In genomic region chr14:68564826-68565760, GRCh38 we compare ENCODE assay signal across 9 cellular contexts.
DNase-seq lines count a peak whose midpoint lies in the region; ATAC-seq and TF ChIP-seq lines count a peak whose summit lies in the region.
"Had no signal": no experiment of that assay in that cellular context is flagged by ENCODE, and none has a peak within 500 bp of the region (broad histone marks: within the 10 kb centered on the region; RNA-seq: fewer than 3 reads in every experiment).

No MANE protein-coding gene starts in this region.

- H3K36me3 Mint-ChIP-seq in GM23338 (ENCODE audit: low read depth): no peaks in the 10 kb centered on the region
- H3K36me3 Mint-ChIP-seq in activated CD4-positive, alpha-beta memory T cell treated with anti-CD3 and anti-CD28 coated beads for 36 hours: no peaks in the 10 kb centered on the region

- no peak overlapping the region for H3K9ac ChIP-seq in MM.1S (ENCODE audit: low read length)

- no peaks in the 10 kb centered on the region for H3K9me3 ChIP-seq in MM.1S (replicated peaks; ENCODE audit: insufficient read depth, low read length)

- DNase-seq in GM23338 (ENCODE audit: low spot score): peak; percentile 17
- peak; percentile 16 for DNase-seq in activated CD4-positive, alpha-beta memory T cell treated with anti-CD3 and anti-CD28 coated beads for 36 hours
- DNase-seq in fibroblast of villous mesenchyme (ENCODE audit: low read depth): peak; percentile 44
- DNase-seq in renal cortical epithelial cell (ENCODE audit: low read depth): peak; percentile 37
- no peak for DNase-seq in medulla oblongata (ENCODE audit: extremely low spot score)
- DNase-seq in NCI-H128 (lab: John Stamatoyannopoulos, UW; ENCODE audit: unreplicated experiment): no peak
- DNase-seq in MM.1S: no peak

- no peaks in the 10 kb centered on the region for H3F3A ChIP-seq in GM23338 (replicated peaks; ENCODE audit: low read depth)
- H3F3A ChIP-seq in MM.1S (ENCODE audit: insufficient read depth, low read length): no peaks in the 10 kb centered on the region

- H3K27me3 ChIP-seq in GM23338 (ENCODE audit: insufficient read depth) (no peaks in the 10 kb centered on the region), MM.1S (replicated peaks; ENCODE audit: insufficient read depth, low read length) (no peaks in the 10 kb centered on the region)

- no peak overlapping the region for H3K27ac Mint-ChIP-seq in GM23338
- H3K27ac Mint-ChIP-seq in activated CD4-positive, alpha-beta memory T cell treated with anti-CD3 and anti-CD28 coated beads for 36 hours: no peak overlapping the region
- H3K27ac Mint-ChIP-seq: memory B cell had no signal

- H2AFZ ChIP-seq in GM23338 (no peak overlapping the region), MM.1S (ENCODE audit: low read length) (no peak overlapping the region)

- H3K4me3 ChIP-seq in GM23338 (no peak overlapping the region), fibroblast of villous mesenchyme (ENCODE audit: low read depth, low read length) (no peak overlapping the region), MM.1S (ENCODE audit: low read length) (no peak overlapping the region)

- no peak overlapping the region for H3K4me3 Mint-ChIP-seq in GM23338
- H3K4me3 Mint-ChIP-seq in activated CD4-positive, alpha-beta memory T cell treated with anti-CD3 and anti-CD28 coated beads for 36 hours: no peak overlapping the region
- H3K4me3 Mint-ChIP-seq: memory B cell had no signal

- peaks cover 21% of the 10 kb centered on the region for H3K4me1 Mint-ChIP-seq in GM23338
- peaks cover 11% of the 10 kb centered on the region for H3K4me1 Mint-ChIP-seq in activated CD4-positive, alpha-beta memory T cell treated with anti-CD3 and anti-CD28 coated beads for 36 hours (ENCODE audit: low read depth)

- intact Hi-C loops in activated CD4-positive, alpha-beta memory T cell treated with anti-CD3 and anti-CD28 coated beads for 36 hours (cut with micrococcal nuclease): no loop called here

- H3K27me3 Mint-ChIP-seq in GM23338 (ENCODE audit: insufficient read depth, low read depth, poor library complexity): peaks cover 10% of the 10 kb centered on the region
- no peaks in the 10 kb centered on the region for H3K27me3 Mint-ChIP-seq in activated CD4-positive, alpha-beta memory T cell treated with anti-CD3 and anti-CD28 coated beads for 36 hours
- H3K27me3 Mint-ChIP-seq: memory B cell had no signal

- ATAC-seq in GM23338 (peak; percentile 19; the same call in 1 of the 3 replicates), GM19351 (IDR thresholded peaks at IDR 0.05; ENCODE audit: unreplicated experiment) (no peak)

- H3K4me2 ChIP-seq in GM23338: no peak overlapping the region
- H3K4me2 ChIP-seq in MM.1S (ENCODE audit: low read depth, low read length): no peak overlapping the region

- H3K79me2 ChIP-seq in GM23338 (replicated peaks; ENCODE audit: insufficient read depth) (no peaks in the 10 kb centered on the region), MM.1S (ENCODE audit: low read length) (no peaks in the 10 kb centered on the region)

- CTCF ChIA-PET in activated CD4-positive, alpha-beta memory T cell treated with anti-CD3 and anti-CD28 coated beads for 36 hours (lab: Charles Lee): interaction anchor here (0.6 to 0.7 kb wide), 3 partner anchors 9 to 260 kb away, joined by 3 read pairs; no protein-coding TSS in a partner anchor

- H3K9me2 ChIP-seq in GM23338 (ENCODE audit: insufficient read depth) (no peaks in the 10 kb centered on the region; the same call in 1 of the 2 replicates), MM.1S (replicated peaks; ENCODE audit: insufficient read depth, low read length) (no peaks in the 10 kb centered on the region)

- H3K36me3 ChIP-seq in GM23338 (ENCODE audit: insufficient read depth): no peaks in the 10 kb centered on the region
- no peaks in the 10 kb centered on the region for H3K36me3 ChIP-seq in MM.1S (replicated peaks; ENCODE audit: insufficient read depth, low read length)

- H3K9me3 Mint-ChIP-seq in GM23338: no peaks in the 10 kb centered on the region
- H3K9me3 Mint-ChIP-seq in activated CD4-positive, alpha-beta memory T cell treated with anti-CD3 and anti-CD28 coated beads for 36 hours: no peaks in the 10 kb centered on the region
- H3K9me3 Mint-ChIP-seq: memory B cell had no signal

- POLR2A ChIA-PET in activated CD4-positive, alpha-beta memory T cell treated with anti-CD3 and anti-CD28 coated beads for 36 hours (lab: Charles Lee): no interaction called here

- H4K20me1 ChIP-seq in GM23338 (replicated peaks; ENCODE audit: insufficient read depth): no peaks in the 10 kb centered on the region
- H4K20me1 ChIP-seq in MM.1S (ENCODE audit: insufficient read depth, low read length): no peaks in the 10 kb centered on the region

- no peak for TF ChIP-seq CTCF in GM23338 (conservative IDR thresholded peaks at IDR 0.05; ENCODE audit: low read depth in 2 of 2)
- no peak for TF ChIP-seq CTCF in fibroblast of villous mesenchyme (IDR thresholded peaks at IDR 0.05; ENCODE audit: insufficient read depth, low read depth, low read length)
- TF ChIP-seq CTCF in MM.1S (IDR thresholded peaks at IDR 0.05; ENCODE audit: low read length): no peak

- H3K27ac ChIP-seq in GM23338 (ENCODE audit: low read depth) (no peak overlapping the region), MM.1S (ENCODE audit: low read length) (no peak overlapping the region)

- H3K4me1 ChIP-seq in GM23338 (ENCODE audit: insufficient read depth) (peaks cover 10% of the 10 kb centered on the region; the same call in 1 of the 2 replicates), MM.1S (ENCODE audit: low read length) (no peaks in the 10 kb centered on the region)

TF ChIP-seq in GM23338, 12 proteins besides CTCF, POLR2A, EP300 and RAD21 (continues in another document):
- no peak for TF ChIP-seq EZH2 (IDR thresholded peaks at IDR 0.05; ENCODE audit: low read depth, unreplicated experiment)
- TF ChIP-seq CREB1 (CRISPR knock-in tag; IDR thresholded peaks at IDR 0.05; ENCODE audit: low read depth): no peak
- no peak for TF ChIP-seq ZNF331 (CRISPR knock-in tag; IDR thresholded peaks at IDR 0.05; ENCODE audit: low read depth)
- TF ChIP-seq POLR2AphosphoS5 (IDR thresholded peaks at IDR 0.05; ENCODE audit: low read depth): no peak
- no peak for TF ChIP-seq NANOG (IDR thresholded peaks at IDR 0.05; ENCODE audit: borderline replicate concordance)
- no peak for TF ChIP-seq ZNF114 (CRISPR knock-in tag; IDR thresholded peaks at IDR 0.05)
- no peak for TF ChIP-seq EZH2phosphoT487 (IDR thresholded peaks at IDR 0.05; ENCODE audit: unreplicated experiment)
- TF ChIP-seq, protein P1, sequence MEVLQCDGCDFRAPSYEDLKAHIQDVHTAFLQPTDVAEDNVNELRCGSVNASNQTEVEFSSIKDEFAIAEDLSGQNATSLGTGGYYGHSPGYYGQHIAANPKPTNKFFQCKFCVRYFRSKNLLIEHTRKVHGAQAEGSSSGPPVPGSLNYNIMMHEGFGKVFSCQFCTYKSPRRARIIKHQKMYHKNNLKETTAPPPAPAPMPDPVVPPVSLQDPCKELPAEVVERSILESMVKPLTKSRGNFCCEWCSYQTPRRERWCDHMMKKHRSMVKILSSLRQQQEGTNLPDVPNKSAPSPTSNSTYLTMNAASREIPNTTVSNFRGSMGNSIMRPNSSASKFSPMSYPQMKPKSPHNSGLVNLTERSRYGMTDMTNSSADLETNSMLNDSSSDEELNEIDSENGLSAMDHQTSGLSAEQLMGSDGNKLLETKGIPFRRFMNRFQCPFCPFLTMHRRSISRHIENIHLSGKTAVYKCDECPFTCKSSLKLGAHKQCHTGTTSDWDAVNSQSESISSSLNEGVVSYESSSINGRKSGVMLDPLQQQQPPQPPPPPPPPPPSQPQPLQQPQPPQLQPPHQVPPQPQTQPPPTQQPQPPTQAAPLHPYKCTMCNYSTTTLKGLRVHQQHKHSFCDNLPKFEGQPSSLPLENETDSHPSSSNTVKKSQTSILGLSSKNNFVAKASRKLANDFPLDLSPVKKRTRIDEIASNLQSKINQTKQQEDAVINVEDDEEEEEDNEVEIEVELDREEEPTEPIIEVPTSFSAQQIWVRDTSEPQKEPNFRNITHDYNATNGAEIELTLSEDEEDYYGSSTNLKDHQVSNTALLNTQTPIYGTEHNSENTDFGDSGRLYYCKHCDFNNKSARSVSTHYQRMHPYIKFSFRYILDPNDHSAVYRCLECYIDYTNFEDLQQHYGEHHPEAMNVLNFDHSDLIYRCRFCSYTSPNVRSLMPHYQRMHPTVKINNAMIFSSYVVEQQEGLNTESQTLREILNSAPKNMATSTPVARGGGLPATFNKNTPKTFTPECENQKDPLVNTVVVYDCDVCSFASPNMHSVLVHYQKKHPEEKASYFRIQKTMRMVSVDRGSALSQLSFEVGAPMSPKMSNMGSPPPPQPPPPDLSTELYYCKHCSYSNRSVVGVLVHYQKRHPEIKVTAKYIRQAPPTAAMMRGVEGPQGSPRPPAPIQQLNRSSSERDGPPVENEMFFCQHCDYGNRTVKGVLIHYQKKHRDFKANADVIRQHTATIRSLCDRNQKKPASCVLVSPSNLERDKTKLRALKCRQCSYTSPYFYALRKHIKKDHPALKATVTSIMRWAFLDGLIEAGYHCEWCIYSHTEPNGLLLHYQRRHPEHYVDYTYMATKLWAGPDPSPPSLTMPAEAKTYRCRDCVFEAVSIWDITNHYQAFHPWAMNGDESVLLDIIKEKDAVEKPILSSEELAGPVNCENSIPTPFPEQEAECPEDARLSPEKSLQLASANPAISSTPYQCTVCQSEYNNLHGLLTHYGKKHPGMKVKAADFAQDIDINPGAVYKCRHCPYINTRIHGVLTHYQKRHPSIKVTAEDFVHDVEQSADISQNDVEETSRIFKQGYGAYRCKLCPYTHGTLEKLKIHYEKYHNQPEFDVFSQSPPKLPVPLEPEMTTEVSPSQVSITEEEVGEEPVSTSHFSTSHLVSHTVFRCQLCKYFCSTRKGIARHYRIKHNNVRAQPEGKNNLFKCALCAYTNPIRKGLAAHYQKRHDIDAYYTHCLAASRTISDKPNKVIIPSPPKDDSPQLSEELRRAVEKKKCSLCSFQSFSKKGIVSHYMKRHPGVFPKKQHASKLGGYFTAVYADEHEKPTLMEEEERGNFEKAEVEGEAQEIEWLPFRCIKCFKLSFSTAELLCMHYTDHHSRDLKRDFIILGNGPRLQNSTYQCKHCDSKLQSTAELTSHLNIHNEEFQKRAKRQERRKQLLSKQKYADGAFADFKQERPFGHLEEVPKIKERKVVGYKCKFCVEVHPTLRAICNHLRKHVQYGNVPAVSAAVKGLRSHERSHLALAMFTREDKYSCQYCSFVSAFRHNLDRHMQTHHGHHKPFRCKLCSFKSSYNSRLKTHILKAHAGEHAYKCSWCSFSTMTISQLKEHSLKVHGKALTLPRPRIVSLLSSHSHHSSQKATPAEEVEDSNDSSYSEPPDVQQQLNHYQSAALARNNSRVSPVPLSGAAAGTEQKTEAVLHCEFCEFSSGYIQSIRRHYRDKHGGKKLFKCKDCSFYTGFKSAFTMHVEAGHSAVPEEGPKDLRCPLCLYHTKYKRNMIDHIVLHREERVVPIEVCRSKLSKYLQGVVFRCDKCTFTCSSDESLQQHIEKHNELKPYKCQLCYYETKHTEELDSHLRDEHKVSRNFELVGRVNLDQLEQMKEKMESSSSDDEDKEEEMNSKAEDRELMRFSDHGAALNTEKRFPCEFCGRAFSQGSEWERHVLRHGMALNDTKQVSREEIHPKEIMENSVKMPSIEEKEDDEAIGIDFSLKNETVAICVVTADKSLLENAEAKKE (CRISPR knock-in tag; IDR thresholded peaks at IDR 0.05): no peak

Comparison
In these comparisons a context has a peak if more than half of its experiments do, and no peak if none do; other contexts are left out.
1. DNase-seq: peak in GM23338 (single experiment), activated CD4-positive, alpha-beta memory T cell treated with anti-CD3 and anti-CD28 coated beads for 36 hours (single experiment), fibroblast of villous mesenchyme (single experiment) and renal cortical epithelial cell (single experiment); none in medulla oblongata (single experiment), NCI-H128 (single experiment) and MM.1S (single experiment).